In the genomic region with DNA sequence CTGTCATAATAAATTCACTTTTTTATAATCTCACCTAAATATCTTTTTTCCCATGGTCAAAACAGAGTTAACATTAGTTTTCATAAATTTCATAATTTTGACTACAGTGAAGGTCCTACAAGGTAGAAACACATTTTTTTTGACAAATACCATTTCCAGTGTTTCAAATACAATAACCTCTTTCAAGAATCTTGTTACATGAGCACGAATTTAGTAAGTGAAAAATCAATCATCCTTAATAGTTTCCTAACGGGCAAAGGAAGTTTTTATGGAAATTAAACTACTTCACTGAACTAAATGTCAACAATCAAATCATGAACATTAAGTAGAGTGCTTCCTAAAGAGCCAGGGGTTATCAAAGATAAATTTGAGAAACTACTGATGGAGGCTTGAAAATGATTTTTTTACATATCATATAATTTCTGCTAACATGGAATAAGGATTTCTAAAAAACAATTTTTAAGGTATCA, we compare ENCODE assay signal across 14 cellular contexts.
"Had no signal": no experiment of that assay in that cellular context is flagged by ENCODE, and none has a peak within 500 bp of the region (broad histone marks: within the 10 kb centered on the region; RNA-seq: fewer than 3 reads in every experiment).

No MANE protein-coding gene starts in this region.

- H3K27ac Mint-ChIP-seq: stimulated activated naive CD8-positive, alpha-beta T cell treated with anti-CD3 and anti-CD28 coated beads, Interleukin-15, amount 100 ng/mL, for 72 hours; T-cell had no signal

- H3K27ac ChIP-seq: cardiac muscle cell, esophagus muscularis mucosa, ovary, spleen, testis, upper lobe of right lung had no signal

- DNase-seq: activated CD4-positive, alpha-beta T cell treated with anti-CD3 and anti-CD28 coated beads, Interleukin-2, amount 50 U/mL, for 48 hours; activated CD4-positive, CD25-positive, alpha-beta regulatory T cell treated with anti-CD3 and anti-CD28 coated beads, Interleukin-2, amount 50 U/mL, for 72 hours; activated effector memory CD4-positive, alpha-beta T cell treated with Interleukin-2 at 50 U/mL for 16 hours; activated naive CD4-positive, alpha-beta T cell treated with anti-CD3 and anti-CD28 coated beads, Interleukin-2, amount 50 U/mL, for 16 hours; ovary; spleen; stimulated activated naive CD8-positive, alpha-beta T cell treated with anti-CD3 and anti-CD28 coated beads, Interleukin-15, amount 100 ng/mL, for 72 hours; T-cell; T-helper 9 cell; testis; upper lobe of right lung had no signal

- H3K27me3 ChIP-seq: cardiac muscle cell, esophagus muscularis mucosa, ovary, spleen, testis, upper lobe of right lung had no signal

- ATAC-seq: stimulated activated naive CD8-positive, alpha-beta T cell treated with anti-CD3 and anti-CD28 coated beads, Interleukin-15, amount 100 ng/mL, for 72 hours; T-cell had no signal

- H3K9me3 Mint-ChIP-seq: stimulated activated naive CD8-positive, alpha-beta T cell treated with anti-CD3 and anti-CD28 coated beads, Interleukin-15, amount 100 ng/mL, for 72 hours; T-cell had no signal

- H3K9me3 ChIP-seq: esophagus muscularis mucosa, ovary, spleen, testis, upper lobe of right lung had no signal

- H3K27me3 Mint-ChIP-seq: stimulated activated naive CD8-positive, alpha-beta T cell treated with anti-CD3 and anti-CD28 coated beads, Interleukin-15, amount 100 ng/mL, for 72 hours; T-cell had no signal

- H3K36me3 ChIP-seq: cardiac muscle cell, esophagus muscularis mucosa, ovary, upper lobe of right lung had no signal

- H3K4me3 ChIP-seq: cardiac muscle cell, esophagus muscularis mucosa, ovary, spleen, testis, upper lobe of right lung had no signal

- H3K4me3 Mint-ChIP-seq: neural crest cell; stimulated activated naive CD8-positive, alpha-beta T cell treated with anti-CD3 and anti-CD28 coated beads, Interleukin-15, amount 100 ng/mL, for 72 hours; T-cell had no signal

- H3K4me1 ChIP-seq: testis had no signal
